ENCODE assay signal across 8 cellular contexts in the genomic region with DNA sequence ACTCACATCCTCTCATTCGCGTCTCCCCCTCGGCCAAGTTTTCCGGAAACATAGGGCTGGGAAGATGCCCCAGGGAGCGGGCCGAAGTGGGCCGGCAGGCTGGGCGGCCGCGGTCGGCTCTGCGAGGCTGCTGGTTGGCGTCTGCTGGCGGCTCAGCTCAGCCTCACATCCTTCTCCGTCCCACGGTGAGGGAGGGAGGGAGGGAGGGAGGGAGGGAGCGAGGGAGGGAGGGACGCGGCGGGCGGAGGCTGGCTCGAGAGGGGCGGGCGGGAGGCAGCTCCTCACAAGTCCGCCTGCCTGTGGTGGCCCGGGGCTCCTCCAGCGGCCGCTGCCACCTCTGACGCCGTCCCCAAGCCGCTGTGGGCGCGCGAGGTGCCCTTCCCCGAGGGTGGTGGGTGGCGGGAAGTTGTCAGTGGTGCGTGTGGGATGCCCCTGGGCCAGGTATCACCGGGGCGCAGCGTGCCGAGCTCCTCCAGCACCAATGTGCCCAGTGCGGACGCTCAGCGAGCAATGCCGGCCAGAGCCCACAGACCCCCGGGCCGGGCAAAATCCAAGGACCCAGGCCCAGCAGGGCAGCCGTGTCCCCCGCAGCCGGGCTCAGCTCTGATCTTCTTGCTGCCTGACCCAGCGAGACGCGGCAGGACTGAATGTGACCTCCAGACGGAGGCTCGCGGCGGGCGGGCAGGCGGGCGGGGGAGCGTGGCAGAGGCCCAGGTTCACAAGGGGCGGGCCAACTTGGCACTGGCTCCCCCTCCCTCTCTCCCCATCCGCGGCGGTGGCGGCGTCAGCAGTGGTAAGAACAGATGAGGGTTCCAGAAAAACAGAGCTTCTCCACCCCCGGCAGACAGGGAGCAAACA.
A peak's percentile ranks its signal among the peaks of the same experiment; 100 is the strongest.
DNase-seq lines count a peak whose midpoint lies in the region; TF ChIP-seq lines count a peak whose summit lies in the region.

No MANE protein-coding gene starts in this region.

- H3K9me3 ChIP-seq in ES-I3 (ENCODE audit: control insufficient read depth, insufficient read depth, low read length) = no peaks in the 10 kb centered on the region

- peak overlapping the region; percentile 58; the same call in 1 of the 2 replicates for H3K9ac ChIP-seq in ES-I3 (ENCODE audit: low read depth, low read length)

- TF ChIP-seq CTCF in GM10248 (IDR thresholded peaks at IDR 0.05; ENCODE audit: control extremely low read depth, extremely low read depth, low read depth, missing control alignments) = no peak

- H3K36me3 ChIP-seq in ES-I3 (ENCODE audit: insufficient read depth, low read length) = no peaks in the 10 kb centered on the region; the same call in 1 of the 2 replicates

- peaks cover 43% of the 10 kb centered on the region for H3K4me1 ChIP-seq in ES-I3 (ENCODE audit: insufficient read depth, low read length)

- DNase-seq in NCI-H2196 treated with DMSO at 0.1 percent for 48 hours (lab: John Stamatoyannopoulos, UW; ENCODE audit: unreplicated experiment) (peak; percentile 74), activated T-cell treated with anti-CD3 and anti-CD28 coated beads for 48 hours (ENCODE audit: low read depth) (peak; percentile 54), epithelial cell of prostate (ENCODE audit: low read depth, low spot score) (no peak), middle frontal gyrus (ENCODE audit: extremely low spot score, low spot score) (peak; percentile 62), GM10248 (ENCODE audit: extremely low spot score) (no peak), inferior parietal cortex (ENCODE audit: extremely low spot score) (no peak)
- DNase-seq in stimulated activated CD8-positive, alpha-beta memory T cell treated with anti-CD3 and anti-CD28 coated beads, Interleukin-12 subunit alpha, Interleukin-12 subunit beta, amount 100 ng/mL, for 1 hour (ENCODE audit: low read depth) = peak; percentile 30

- CTCF ChIA-PET in GM10248 (lab: Yijun Ruan, JAX) = interaction anchor here (0.5 to 2.6 kb wide), 7 partner anchors 8 to 1606 kb away, joined by 3 to 6 read pairs (median 4); no protein-coding TSS in a partner anchor

- POLR2A ChIA-PET in GM10248 (lab: Yijun Ruan, JAX) = interaction anchor here (0.6 kb wide), 1 partner anchor 1114 kb away, joined by 4 read pairs; no protein-coding TSS in a partner anchor

- H3K27ac ChIP-seq in epithelial cell of prostate = peak overlapping the region; percentile 88

Comparison
In these comparisons a context has a peak if more than half of its experiments do, and no peak if none do; other contexts are left out.
1. DNase-seq: peak in NCI-H2196 treated with DMSO at 0.1 percent for 48 hours (single experiment), activated T-cell treated with anti-CD3 and anti-CD28 coated beads for 48 hours (single experiment), middle frontal gyrus (single experiment) and stimulated activated CD8-positive, alpha-beta memory T cell treated with anti-CD3 and anti-CD28 coated beads, Interleukin-12 subunit alpha, Interleukin-12 subunit beta, amount 100 ng/mL, for 1 hour (single experiment); none in epithelial cell of prostate (single experiment), GM10248 (single experiment) and inferior parietal cortex (single experiment).